ENCODE assay signal across 25 cellular contexts in the genomic region with DNA sequence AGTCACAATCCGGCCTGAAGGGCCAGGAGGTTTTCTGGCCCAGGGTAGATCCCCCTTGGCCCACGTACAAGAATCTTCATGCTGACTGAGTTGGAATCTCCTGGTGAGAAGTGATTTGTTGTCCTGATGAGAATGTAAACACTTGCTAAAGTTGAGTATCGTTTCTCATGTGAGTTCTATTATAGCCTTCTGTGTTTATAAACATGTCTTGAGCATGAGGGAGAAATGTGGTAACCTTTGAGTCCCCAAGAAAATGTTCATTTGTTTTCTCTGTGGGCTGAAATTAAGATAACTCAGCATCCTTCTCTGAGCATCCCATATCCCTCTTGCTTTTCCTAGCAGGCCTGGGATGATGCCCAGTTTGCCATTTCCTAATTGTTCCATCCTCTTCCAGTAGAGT.
"Had no signal": no experiment of that assay in that cellular context is flagged by ENCODE, and none has a peak within 500 bp of the region (broad histone marks: within the 10 kb centered on the region; RNA-seq: fewer than 3 reads in every experiment).

No MANE protein-coding gene starts in this region.

- H3K4me3 Mint-ChIP-seq: central memory CD8-positive, alpha-beta T cell; effector memory CD8-positive, alpha-beta T cell; memory B cell; naive thymus-derived CD8-positive, alpha-beta T cell; nephron progenitor cell; stimulated activated effector memory CD8-positive, alpha-beta T cell treated with anti-CD3 and anti-CD28 coated beads, Interleukin-12 subunit alpha, Interleukin-12 subunit beta, amount 100 ng/mL, for 72 hours; type B pancreatic cell had no signal

- H3K27ac ChIP-seq: gastrocnemius medialis, prostate gland, right atrium auricular region, stomach, thyroid gland had no signal

- H3K4me1 ChIP-seq: prostate gland had no signal

- H3K4me1 Mint-ChIP-seq: stimulated activated effector memory CD8-positive, alpha-beta T cell treated with anti-CD3 and anti-CD28 coated beads, Interleukin-12 subunit alpha, Interleukin-12 subunit beta, amount 100 ng/mL, for 72 hours had no signal

- ATAC-seq: effector memory CD8-positive, alpha-beta T cell; gastrocnemius medialis; left ventricle myocardium superior; naive thymus-derived CD8-positive, alpha-beta T cell; sciatic nerve; stimulated activated effector memory CD8-positive, alpha-beta T cell treated with anti-CD3 and anti-CD28 coated beads, Interleukin-12 subunit alpha, Interleukin-12 subunit beta, amount 100 ng/mL, for 72 hours had no signal

- H3K9me3 Mint-ChIP-seq: central memory CD8-positive, alpha-beta T cell; effector memory CD8-positive, alpha-beta T cell; memory B cell; naive thymus-derived CD8-positive, alpha-beta T cell; nephron progenitor cell; stimulated activated effector memory CD8-positive, alpha-beta T cell treated with anti-CD3 and anti-CD28 coated beads, Interleukin-12 subunit alpha, Interleukin-12 subunit beta, amount 100 ng/mL, for 72 hours had no signal

- H3K27me3 Mint-ChIP-seq: central memory CD8-positive, alpha-beta T cell; effector memory CD8-positive, alpha-beta T cell; memory B cell; naive thymus-derived CD8-positive, alpha-beta T cell; type B pancreatic cell had no signal

- DNase-seq: cortex of kidney; effector memory CD8-positive, alpha-beta T cell; gastrocnemius medialis; head of caudate nucleus; left ventricle myocardium superior; midbrain; naive thymus-derived CD8-positive, alpha-beta T cell; nephron progenitor cell; nucleus accumbens; stimulated activated CD4-positive, alpha-beta T cell treated with anti-CD3 and anti-CD28 coated beads, Interleukin-12 subunit alpha, Interleukin-12 subunit beta, amount 100 ng/mL, for 4 hours; stimulated activated CD4-positive, alpha-beta T cell treated with anti-CD3 and anti-CD28 coated beads, Interleukin-1b, Interleukin-23, amount 100 ng/mL, for 48 hours; stimulated activated CD4-positive, alpha-beta T cell treated with anti-CD3 and anti-CD28 coated beads, Interleukin-4, amount 100 ng/mL, for 1 hour; stimulated activated naive CD4-positive, alpha-beta T cell treated with Interleukin-2 at 50 U/mL for 16 hours; stomach; thyroid gland had no signal

- H3K9me3 ChIP-seq: gastrocnemius medialis, prostate gland, right atrium auricular region, stomach, thyroid gland had no signal

- H3K36me3 ChIP-seq: gastrocnemius medialis, prostate gland, stomach, thyroid gland had no signal

- H3K27ac Mint-ChIP-seq: effector memory CD8-positive, alpha-beta T cell; memory B cell; nephron progenitor cell; stimulated activated effector memory CD8-positive, alpha-beta T cell treated with anti-CD3 and anti-CD28 coated beads, Interleukin-12 subunit alpha, Interleukin-12 subunit beta, amount 100 ng/mL, for 72 hours; type B pancreatic cell had no signal

- FAIRE-seq: keratinocyte had no signal

- H3K4me3 ChIP-seq: gastrocnemius medialis, lung, prostate gland, right atrium auricular region, smooth muscle cell, stomach, thyroid gland had no signal

- H3K27me3 ChIP-seq: gastrocnemius medialis, right atrium auricular region, stomach, thyroid gland had no signal
